In the genomic region with DNA sequence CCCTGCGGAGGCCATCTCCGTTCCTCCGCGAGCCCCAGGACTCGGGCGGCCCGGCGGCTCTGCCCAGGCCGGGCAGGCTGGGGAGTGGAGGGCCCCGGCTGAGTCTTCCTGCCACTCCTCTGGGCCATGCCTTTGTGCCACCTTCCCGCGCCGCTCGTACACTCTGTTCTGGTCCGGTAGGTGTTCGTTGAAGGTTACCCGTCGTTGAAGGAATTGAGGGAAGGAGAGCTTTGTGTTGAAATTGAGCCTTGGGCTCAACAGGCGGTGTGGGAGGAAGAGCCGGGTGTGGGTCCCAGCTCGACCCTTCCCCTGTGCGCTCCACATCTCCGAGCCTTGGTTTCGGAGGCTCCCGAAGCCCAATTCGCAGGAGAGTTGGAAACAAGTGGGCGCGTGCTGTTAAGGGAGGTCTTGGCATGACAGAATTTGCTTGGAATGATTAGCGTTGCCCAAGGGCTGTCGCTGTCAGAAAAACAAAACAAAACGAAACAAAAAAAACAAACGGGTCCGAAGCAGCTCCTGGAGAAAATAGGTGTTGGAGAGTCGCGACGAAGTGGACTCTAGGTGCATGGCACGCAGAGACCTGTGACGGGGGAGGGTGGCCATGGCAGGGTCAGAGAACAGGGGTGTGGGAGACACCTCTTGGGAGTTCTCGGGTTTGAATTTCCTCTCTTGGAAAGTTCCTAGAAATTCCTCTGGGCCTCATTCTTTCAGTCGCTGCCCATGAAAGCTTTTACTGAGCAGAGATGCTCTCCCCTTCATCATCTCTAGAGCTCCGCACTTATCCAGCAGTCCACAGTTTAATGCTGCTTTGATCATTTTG, we compare ENCODE assay signal across 8 cellular contexts. TPM values are rescaled to one million over a fixed set of nuclear protein-coding genes. Genes with fewer than 3 reads are reported as not detected.
DNase-seq lines count a peak whose midpoint lies in the region; ATAC-seq and TF ChIP-seq lines count a peak whose summit lies in the region.

No MANE protein-coding gene starts in this region.

- no peak for TF ChIP-seq CTCF in GM12864 (IDR thresholded peaks at IDR 0.05; ENCODE audit: low read depth, low read length, missing control alignments)
- no peak for TF ChIP-seq CTCF in chondrocyte (IDR thresholded peaks at IDR 0.05)
- TF ChIP-seq CTCF in vagina (IDR thresholded peaks at IDR 0.05): no peak

- H3K9ac ChIP-seq in mesenchymal stem cell (ENCODE audit: low read length): peak overlapping the region; percentile 96

- peak overlapping the region; percentile 61 for H2BK120ac ChIP-seq in mesenchymal stem cell (ENCODE audit: low read depth, low read length)

- 2% methylated on average over 41 of the region's 41 CpGs for WGBS in mesenchymal stem cell

- peaks cover 10 to 13% of the 10 kb centered on the region in 2 experiments for H3K36me3 ChIP-seq in mesenchymal stem cell (ENCODE audit: control insufficient read depth in 1 of 2, insufficient read depth in 2 of 2, low read depth in 1 of 2, low read length in 2 of 2)
- no peaks in the 10 kb centered on the region for H3K36me3 ChIP-seq in vagina

- intact Hi-C loops in vagina (cut with DNase I): loop anchor here (1.0 kb wide), 1 partner anchor 29 kb away; no protein-coding TSS in a partner anchor

- no peaks in the 10 kb centered on the region for H3K36me3 Mint-ChIP-seq in chondrocyte (ENCODE audit: low read depth)

- H3K4me1 Mint-ChIP-seq in chondrocyte (ENCODE audit: low read depth): peaks cover 25% of the 10 kb centered on the region

- DNase-seq in GM12864 (ENCODE audit: low read depth) (no peak), LHCN-M2 (ENCODE audit: low read depth) (peak; percentile 13), chondrocyte (ENCODE audit: low spot score) (no peak), mesenchymal stem cell (peak; percentile 23), vagina (ENCODE audit: extremely low spot score in 2 of 2) (no peak), SIG-M5 (lab: John Stamatoyannopoulos, UW) (no peak), NCI-H2081 (lab: John Stamatoyannopoulos, UW) (no peak)

- no peaks in the 10 kb centered on the region for H3K27me3 Mint-ChIP-seq in chondrocyte (ENCODE audit: low read depth)

- peak overlapping the region; percentile 99 for H3K4me3 ChIP-seq in GM12864 (ENCODE audit: low read depth, low read length)
- peak overlapping the region; percentile 83 to 99 for H3K4me3 ChIP-seq in mesenchymal stem cell (ENCODE audit: insufficient read depth in 1 of 2, low read depth in 1 of 2, low read length in 2 of 2)
- H3K4me3 ChIP-seq in vagina: peak overlapping the region; percentile 73 to 83

- no peaks in the 10 kb centered on the region for H3K9me3 ChIP-seq in mesenchymal stem cell (ENCODE audit: control insufficient read depth, low read length)
- H3K9me3 ChIP-seq in vagina: no peaks in the 10 kb centered on the region

- H2AFZ ChIP-seq in mesenchymal stem cell (ENCODE audit: low read depth, low read length): peak overlapping the region; percentile 19

- H4K8ac ChIP-seq in mesenchymal stem cell (ENCODE audit: low read length): peak overlapping the region; percentile 66

- no peak overlapping the region for H2BK5ac ChIP-seq in mesenchymal stem cell (ENCODE audit: low read depth, low read length, poor library complexity, severe bottlenecking)

- H3K27ac ChIP-seq in mesenchymal stem cell (ENCODE audit: low read length, poor library complexity, severe bottlenecking) (no peak overlapping the region), vagina (peak overlapping the region; percentile 90)

- H2AK5ac ChIP-seq in mesenchymal stem cell (ENCODE audit: low read length, severe bottlenecking): no peak overlapping the region

- H3K79me1 ChIP-seq in mesenchymal stem cell (replicated peaks; ENCODE audit: low read length, poor library complexity, severe bottlenecking): peaks cover 4% of the 10 kb centered on the region

- peak; percentile 21 for ATAC-seq in GM21737 (IDR thresholded peaks at IDR 0.05; ENCODE audit: unreplicated experiment)

- H3K14ac ChIP-seq in mesenchymal stem cell (ENCODE audit: low read length in 2 of 2): no peak overlapping the region

- H3K4me1 ChIP-seq in mesenchymal stem cell (ENCODE audit: control insufficient read depth, insufficient read depth, low read depth, low read length) (peaks cover 29% of the 10 kb centered on the region), vagina (peaks cover 38% of the 10 kb centered on the region)

- H3K4me2 ChIP-seq in mesenchymal stem cell (ENCODE audit: low read length, poor library complexity, severe bottlenecking): peak overlapping the region; percentile 83

- no peak overlapping the region for H2BK12ac ChIP-seq in mesenchymal stem cell (ENCODE audit: low read length in 2 of 2)

- peak overlapping the region; percentile 81 for H4K91ac ChIP-seq in mesenchymal stem cell (ENCODE audit: low read length)

- H3K27ac Mint-ChIP-seq in chondrocyte (ENCODE audit: unreplicated experiment): peak overlapping the region; percentile 94

- peak overlapping the region; percentile 2 to 61 for H3K18ac ChIP-seq in mesenchymal stem cell (ENCODE audit: low read depth in 1 of 2, low read length in 2 of 2)

- H2BK15ac ChIP-seq in mesenchymal stem cell (ENCODE audit: low read depth, poor library complexity, severe bottlenecking): no peak overlapping the region

- peak overlapping the region; percentile 95 for H3K4me3 Mint-ChIP-seq in chondrocyte (ENCODE audit: unreplicated experiment)

- H3K23ac ChIP-seq in mesenchymal stem cell (ENCODE audit: low read length in 2 of 2): peak overlapping the region in 1 of 2 experiments; percentile 2

- H3K27me3 ChIP-seq in mesenchymal stem cell (ENCODE audit: control insufficient read depth in 1 of 2, insufficient read depth in 1 of 2, low read length in 2 of 2): no peaks in the 10 kb centered on the region
- no peaks in the 10 kb centered on the region for H3K27me3 ChIP-seq in vagina

- H3K4ac ChIP-seq in mesenchymal stem cell (ENCODE audit: low read depth in 1 of 2, low read length in 2 of 2): peak overlapping the region; percentile 31 to 70

- no peaks in the 10 kb centered on the region for H3K9me3 Mint-ChIP-seq in chondrocyte (ENCODE audit: low read depth)

- no peak for TF ChIP-seq POLR2A in vagina (IDR thresholded peaks at IDR 0.05)

RNA-seq across cellular contexts. Expression of a gene that starts 1.2 kb away (rescaled TPM):
- 93.8 and 135 TPM in 2 replicates for total RNA-seq in LHCN-M2 (2014; rRNA removed)
- polyA plus RNA-seq in LHCN-M2 (2012): 144 TPM
- 96.5 to 112 TPM (median 109 TPM) in 3 replicates for total RNA-seq in chondrocyte
- polyA plus RNA-seq in mesenchymal stem cell (2013, experiment 1 of 2): 169 TPM
- 169 TPM for polyA plus RNA-seq in mesenchymal stem cell (2013, experiment 2 of 2)
- total RNA-seq in vagina: 140 TPM

RNA-seq across cellular contexts. Expression of a gene that starts 17.5 kb away (rescaled TPM):
- total RNA-seq in LHCN-M2 (2014; rRNA removed) (2.0 TPM in 1 of 2 replicates, not detected in the other), chondrocyte (not detected in 3 replicates), vagina (0.74 TPM)
- polyA plus RNA-seq in LHCN-M2 (2012): 0.10 TPM
- not detected for polyA plus RNA-seq in mesenchymal stem cell (2013, experiment 1 of 2)
- polyA plus RNA-seq in mesenchymal stem cell (2013, experiment 2 of 2): not detected

RNA-seq across cellular contexts. Expression of a gene that starts 34.3 kb away (rescaled TPM):
- total RNA-seq in LHCN-M2 (2014; rRNA removed) (14.2 and 20.6 TPM in 2 replicates), chondrocyte (2.4 to 3.0 TPM (median 2.4 TPM) in 3 replicates), vagina (10.8 TPM)
- 7.3 TPM for polyA plus RNA-seq in LHCN-M2 (2012)
- polyA plus RNA-seq in mesenchymal stem cell (2013, experiment 1 of 2): 11.2 TPM
- 11.4 TPM for polyA plus RNA-seq in mesenchymal stem cell (2013, experiment 2 of 2)

Comparison
In these comparisons a context has a peak if more than half of its experiments do, and no peak if none do; other contexts are left out.
1. DNase-seq: peak in LHCN-M2 (single experiment) and mesenchymal stem cell (single experiment); none in GM12864 (single experiment), chondrocyte (single experiment), vagina (0 of 2), SIG-M5 (single experiment) and NCI-H2081 (0 of 2).
2. Peak in every context shown above with its lines, with median percentiles within 50 percentile points of each other: H3K4me3 ChIP-seq.